In genomic region chr1:110196917-110197782, GRCh38 we compare ENCODE assay signal across 1 cellular context.
TF ChIP-seq lines count a peak whose summit lies in the region.

No MANE protein-coding gene starts in this region.

TF ChIP-seq in HepG2, 621 proteins besides CTCF, POLR2A, EP300 and RAD21 (continued from another document):
- TF ChIP-seq HBP1 (CRISPR knock-in tag; IDR thresholded peaks at IDR 0.05; ENCODE audit: low read depth) (no peak), NFE2L2 (IDR thresholded peaks at IDR 0.05; ENCODE audit: low read length) (peak; percentile 32; the same call in 1 of the 2 replicates), TFDP1 (CRISPR knock-in tag; IDR thresholded peaks at IDR 0.05; ENCODE audit: borderline replicate concordance) (no peak), ZNF644 (CRISPR knock-in tag; IDR thresholded peaks at IDR 0.05; ENCODE audit: low read depth) (no peak), HOXA3 (CRISPR knock-in tag; IDR thresholded peaks at IDR 0.05) (no peak)
